In genomic region chr16:578870-579405, GRCh38 we compare ENCODE assay signal across 1 cellular context.
TF ChIP-seq lines count a peak whose summit lies in the region.

No MANE protein-coding gene starts in this region.

TF ChIP-seq in K562, 482 proteins besides CTCF, POLR2A, EP300 and RAD21 (continued from another document and continues in another):
- TF ChIP-seq, protein P1, sequence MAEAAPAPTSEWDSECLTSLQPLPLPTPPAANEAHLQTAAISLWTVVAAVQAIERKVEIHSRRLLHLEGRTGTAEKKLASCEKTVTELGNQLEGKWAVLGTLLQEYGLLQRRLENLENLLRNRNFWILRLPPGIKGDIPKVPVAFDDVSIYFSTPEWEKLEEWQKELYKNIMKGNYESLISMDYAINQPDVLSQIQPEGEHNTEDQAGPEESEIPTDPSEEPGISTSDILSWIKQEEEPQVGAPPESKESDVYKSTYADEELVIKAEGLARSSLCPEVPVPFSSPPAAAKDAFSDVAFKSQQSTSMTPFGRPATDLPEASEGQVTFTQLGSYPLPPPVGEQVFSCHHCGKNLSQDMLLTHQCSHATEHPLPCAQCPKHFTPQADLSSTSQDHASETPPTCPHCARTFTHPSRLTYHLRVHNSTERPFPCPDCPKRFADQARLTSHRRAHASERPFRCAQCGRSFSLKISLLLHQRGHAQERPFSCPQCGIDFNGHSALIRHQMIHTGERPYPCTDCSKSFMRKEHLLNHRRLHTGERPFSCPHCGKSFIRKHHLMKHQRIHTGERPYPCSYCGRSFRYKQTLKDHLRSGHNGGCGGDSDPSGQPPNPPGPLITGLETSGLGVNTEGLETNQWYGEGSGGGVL (CRISPR knock-in tag; IDR thresholded peaks at IDR 0.05): no peak
- TF ChIP-seq RREB1 (CRISPR knock-in tag; IDR thresholded peaks at IDR 0.05) (no peak), ZBTB8A (IDR thresholded peaks at IDR 0.05; ENCODE audit: partially characterized antibody) (no peak), KDM5B (IDR thresholded peaks at IDR 0.05; ENCODE audit: insufficient replicate concordance, low read depth, low read length) (no peak), HDAC6 (IDR thresholded peaks at IDR 0.05; ENCODE audit: low read depth, low read length) (no peak), MCM2 (IDR thresholded peaks at IDR 0.05; ENCODE audit: low read depth) (no peak), ZNF717 (CRISPR knock-in tag; IDR thresholded peaks at IDR 0.05) (no peak), ZBTB1 (CRISPR knock-in tag; IDR thresholded peaks at IDR 0.05; ENCODE audit: borderline replicate concordance, low read depth) (no peak; the same call in 1 of the 2 replicates), ZC3H8 (IDR thresholded peaks at IDR 0.05) (no peak), HNRNPK (IDR thresholded peaks at IDR 0.05; ENCODE audit: low read depth, low read length, poor library complexity, severe bottlenecking) (no peak), ZKSCAN1 (IDR thresholded peaks at IDR 0.05; ENCODE audit: low read depth, low read length) (no peak), NUFIP1 (IDR thresholded peaks at IDR 0.05; ENCODE audit: partially characterized antibody) (no peak), THRAP3 (IDR thresholded peaks at IDR 0.05; ENCODE audit: borderline replicate concordance) (no peak), CREB3 (tag; conservative IDR thresholded peaks at IDR 0.05; ENCODE audit: low read depth) (no peak), RAD51 (IDR thresholded peaks at IDR 0.05; ENCODE audit: borderline replicate concordance, low read depth) (peak; percentile 45; the same call in 1 of the 2 replicates), PHF21A (IDR thresholded peaks at IDR 0.05; ENCODE audit: borderline replicate concordance, low read depth) (peak; percentile 58; the same call in 1 of the 2 replicates), GABPA (tag; conservative IDR thresholded peaks at IDR 0.05; ENCODE audit: low read depth) (no peak), ZNF507 (tag; conservative IDR thresholded peaks at IDR 0.05) (no peak), POU5F1 (IDR thresholded peaks at IDR 0.05; ENCODE audit: borderline replicate concordance, low read depth, low read length, partially characterized antibody) (no peak), ZNF518B (CRISPR knock-in tag; IDR thresholded peaks at IDR 0.05) (no peak), FOXJ3 (CRISPR knock-in tag; IDR thresholded peaks at IDR 0.05) (no peak), ZNF408 (CRISPR knock-in tag; IDR thresholded peaks at IDR 0.05; ENCODE audit: low read depth) (no peak), ZNF274 (IDR thresholded peaks at IDR 0.05; ENCODE audit: borderline replicate concordance, low read depth, low read length) (no peak), SRSF3 (IDR thresholded peaks at IDR 0.05; ENCODE audit: insufficient read depth, low read length) (no peak), ZFP30 (CRISPR knock-in tag; IDR thresholded peaks at IDR 0.05; ENCODE audit: borderline replicate concordance) (no peak), EHMT2 (IDR thresholded peaks at IDR 0.05) (no peak), RBM22 (IDR thresholded peaks at IDR 0.05; ENCODE audit: low read depth, low read length, poor library complexity, severe bottlenecking) (no peak), ZSCAN32 (CRISPR knock-in tag; IDR thresholded peaks at IDR 0.05) (no peak), ZBTB34 (CRISPR knock-in tag; IDR thresholded peaks at IDR 0.05) (no peak), ZBTB26 (CRISPR knock-in tag; IDR thresholded peaks at IDR 0.05) (no peak), CBX1 (IDR thresholded peaks at IDR 0.05; ENCODE audit: low read depth) (peak; percentile 84; the same call in 1 of the 2 replicates), TAF15 (IDR thresholded peaks at IDR 0.05; ENCODE audit: low read depth, low read length) (no peak), ZNF609 (CRISPR knock-in tag; IDR thresholded peaks at IDR 0.05; ENCODE audit: borderline replicate concordance) (peak; percentile 93), POLR2B (IDR thresholded peaks at IDR 0.05; ENCODE audit: low read depth, partially characterized antibody) (no peak), ZNF175 (CRISPR knock-in tag; IDR thresholded peaks at IDR 0.05; ENCODE audit: low read depth) (no peak), ELF1 (tag; IDR thresholded peaks at IDR 0.05) (no peak), BHLHE40 (IDR thresholded peaks at IDR 0.05; ENCODE audit: low read length) (peak; percentile 99)
- TF ChIP-seq, protein P2, sequence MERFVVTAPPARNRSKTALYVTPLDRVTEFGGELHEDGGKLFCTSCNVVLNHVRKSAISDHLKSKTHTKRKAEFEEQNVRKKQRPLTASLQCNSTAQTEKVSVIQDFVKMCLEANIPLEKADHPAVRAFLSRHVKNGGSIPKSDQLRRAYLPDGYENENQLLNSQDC (CRISPR knock-in tag; IDR thresholded peaks at IDR 0.05): no peak
- TF ChIP-seq, protein P3, sequence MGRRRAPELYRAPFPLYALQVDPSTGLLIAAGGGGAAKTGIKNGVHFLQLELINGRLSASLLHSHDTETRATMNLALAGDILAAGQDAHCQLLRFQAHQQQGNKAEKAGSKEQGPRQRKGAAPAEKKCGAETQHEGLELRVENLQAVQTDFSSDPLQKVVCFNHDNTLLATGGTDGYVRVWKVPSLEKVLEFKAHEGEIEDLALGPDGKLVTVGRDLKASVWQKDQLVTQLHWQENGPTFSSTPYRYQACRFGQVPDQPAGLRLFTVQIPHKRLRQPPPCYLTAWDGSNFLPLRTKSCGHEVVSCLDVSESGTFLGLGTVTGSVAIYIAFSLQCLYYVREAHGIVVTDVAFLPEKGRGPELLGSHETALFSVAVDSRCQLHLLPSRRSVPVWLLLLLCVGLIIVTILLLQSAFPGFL (CRISPR knock-in tag; IDR thresholded peaks at IDR 0.05): no peak
